9 cellular contexts compared by ENCODE assay signal in genomic region chr2:126634273-126634861, GRCh38. TPM values are rescaled to one million over a fixed set of nuclear protein-coding genes. Genes with fewer than 3 reads are reported as not detected.
DNase-seq lines count a peak whose midpoint lies in the region; ATAC-seq and TF ChIP-seq lines count a peak whose summit lies in the region.
"Had no signal": no experiment of that assay in that cellular context is flagged by ENCODE, and none has a peak within 500 bp of the region (broad histone marks: within the 10 kb centered on the region; RNA-seq: fewer than 3 reads in every experiment).

No MANE protein-coding gene starts in this region.

- peak; percentile 62 for TF ChIP-seq CTCF in natural killer cell (IDR thresholded peaks at IDR 0.05)

- no peaks in the 10 kb centered on the region for H3K9me3 Mint-ChIP-seq in natural killer cell

- ATAC-seq in natural killer cell: peak in 2 of 3 donors; percentile 46 to 62
- no peak for ATAC-seq in HG02840 (IDR thresholded peaks at IDR 0.05; ENCODE audit: low FRiP score, unreplicated experiment)

- H3K27ac ChIP-seq in Karpas-422 (ENCODE audit: low read length): no peak overlapping the region
- H3K27ac ChIP-seq: BLaER1 had no signal

- no peaks in the 10 kb centered on the region for H3K79me2 ChIP-seq in Karpas-422 (ENCODE audit: low read length)

- H3K9me3 ChIP-seq in Karpas-422 (ENCODE audit: low read length): no peaks in the 10 kb centered on the region
- H3K9me3 ChIP-seq: BLaER1 had no signal

- H3K4me1 ChIP-seq in Karpas-422 (ENCODE audit: low read length): no peaks in the 10 kb centered on the region

- no peaks in the 10 kb centered on the region for H3K27me3 ChIP-seq in Karpas-422 (ENCODE audit: low read length)
- H3K27me3 ChIP-seq: BLaER1 had no signal

- H3K4me1 Mint-ChIP-seq in natural killer cell: peaks cover 0 to 5% of the 10 kb centered on the region in 2 donors

- H3K36me3 Mint-ChIP-seq in natural killer cell: no peaks in the 10 kb centered on the region

- no peak overlapping the region for H3K9ac ChIP-seq in Karpas-422 (ENCODE audit: low read length)
- H3K9ac ChIP-seq: BLaER1 had no signal

- H3K27ac Mint-ChIP-seq in natural killer cell: no peak overlapping the region

- no peaks in the 10 kb centered on the region for H3K36me3 ChIP-seq in Karpas-422 (ENCODE audit: insufficient read depth, low read length)
- H3K36me3 ChIP-seq: BLaER1 had no signal

- intact Hi-C loops in natural killer cell (cut with micrococcal nuclease): no loop called here

- DNase-seq in NCI-H2107 treated with DMSO at 0.1 percent for 48 hours (lab: John Stamatoyannopoulos, UW; ENCODE audit: unreplicated experiment) (peak; percentile 1), NCI-H2107 (lab: John Stamatoyannopoulos, UW) (no peak), Karpas-422 (peak; percentile 63), amniotic epithelial cell (ENCODE audit: low read depth) (peak; percentile 14), natural killer cell (no peak), NCI-H2227 treated with DMSO at 0.1 percent for 48 hours (lab: John Stamatoyannopoulos, UW) (no peak), NCI-H1092 (lab: John Stamatoyannopoulos, UW) (no peak)

- no peak overlapping the region for H3K4me2 ChIP-seq in Karpas-422 (ENCODE audit: low read depth, low read length, poor library complexity, severe bottlenecking)

- H3K27me3 Mint-ChIP-seq in natural killer cell (ENCODE audit: low read depth in 2 of 2): peaks cover 14 to 15% of the 10 kb centered on the region in 2 donors

- no peaks in the 10 kb centered on the region for H4K20me1 ChIP-seq in Karpas-422 (ENCODE audit: insufficient read depth, low read depth, low read length)
- H4K20me1 ChIP-seq: BLaER1 had no signal

- no peak overlapping the region for H3K4me3 Mint-ChIP-seq in natural killer cell

- no peak overlapping the region for H3K4me3 ChIP-seq in Karpas-422 (ENCODE audit: low read length)
- H3K4me3 ChIP-seq: BLaER1 had no signal

- no peaks in the 10 kb centered on the region for H3K9me2 ChIP-seq in Karpas-422 (replicated peaks; ENCODE audit: insufficient read depth, low read length)

- no peak overlapping the region for H2AFZ ChIP-seq in Karpas-422 (ENCODE audit: low read length)

RNA-seq across cellular contexts. Expression of gene GYPC, which starts 21.6 kb away (rescaled TPM):
- 156 and 251 TPM in 2 replicates for total RNA-seq in Karpas-422 (2014; rRNA removed; shearing (Covaris generic); ENCODE audit: low replicate concordance)
- 10 to 100 TPM; 74.2 to 92.3 (median 78.7) TPM for total RNA-seq in natural killer cell

Comparison
In these comparisons a context has a peak if more than half of its experiments do, and no peak if none do; other contexts are left out.
1. DNase-seq: peak in NCI-H2107 treated with DMSO at 0.1 percent for 48 hours (single experiment), Karpas-422 (single experiment) and amniotic epithelial cell (single experiment); none in NCI-H2107 (single experiment), natural killer cell (single experiment), NCI-H2227 treated with DMSO at 0.1 percent for 48 hours (single experiment) and NCI-H1092 (single experiment).